In the genomic region with DNA sequence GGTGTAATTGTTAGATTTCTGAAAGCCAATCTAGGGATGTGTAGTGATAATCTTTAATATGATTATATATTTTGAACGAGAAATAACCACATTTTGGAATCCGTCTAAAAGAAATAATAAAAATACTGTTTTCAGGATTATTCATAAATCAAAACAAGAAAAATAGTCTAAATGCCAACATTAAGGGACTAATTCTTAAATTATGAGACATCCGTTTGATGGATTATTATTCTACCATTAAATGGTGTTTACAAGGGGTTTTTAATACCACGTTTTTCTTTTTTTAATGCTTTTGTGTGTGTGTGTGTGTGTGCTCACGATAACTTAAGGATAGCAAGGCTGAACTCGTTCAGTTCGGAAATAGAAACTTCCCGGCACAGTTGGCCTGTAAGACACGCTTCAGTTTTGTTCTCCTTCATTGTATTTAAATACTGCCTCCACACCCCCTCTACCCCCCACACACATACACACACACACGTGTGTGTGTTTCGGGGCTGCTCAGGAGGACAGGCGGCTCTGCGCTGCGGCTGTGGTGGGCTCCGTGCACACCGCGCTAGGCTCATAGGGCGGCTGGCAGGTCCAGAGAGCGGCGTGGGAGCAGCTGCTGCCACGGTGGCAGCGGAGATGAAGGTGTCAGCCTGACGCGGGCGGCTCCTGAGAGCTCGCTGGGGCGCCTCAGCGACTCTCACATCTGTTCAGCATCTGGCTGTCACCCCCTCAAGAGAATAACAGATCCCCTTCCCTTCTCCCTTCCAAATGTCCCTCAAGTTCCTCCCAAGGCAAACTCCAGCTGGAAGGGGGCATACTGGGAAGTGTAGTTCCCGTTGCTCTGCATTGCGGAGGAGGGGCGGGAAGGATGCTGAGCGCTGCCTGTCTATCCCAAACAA, we compare ENCODE assay signal across 8 cellular contexts. TPM values are rescaled to one million over a fixed set of nuclear protein-coding genes. Genes with fewer than 3 reads are reported as not detected.
DNase-seq lines count a peak whose midpoint lies in the region; ATAC-seq, FAIRE-seq and TF ChIP-seq lines count a peak whose summit lies in the region.

No MANE protein-coding gene starts in this region.

- no peaks in the 10 kb centered on the region for H3K36me3 ChIP-seq in astrocyte (ENCODE audit: insufficient read depth, low read length)

- in situ Hi-C loops in ACHN (cut with HindIII; ENCODE audit: low pct_ligation_motif_present, low pct_unique_long_range_greater_than_20kb, low sequenced_read_pairs) = no loop called here

- no peaks in the 10 kb centered on the region for H3K79me2 ChIP-seq in astrocyte (ENCODE audit: insufficient read depth, low read length)

- H3K4me3 ChIP-seq in astrocyte (ENCODE audit: insufficient read depth, low read depth, low read length) = peak overlapping the region; percentile 54

- peak overlapping the region; percentile 85 for H3K4me2 ChIP-seq in astrocyte (ENCODE audit: low read length)

- H3K27me3 Mint-ChIP-seq in astrocyte (ENCODE audit: low read depth, unreplicated experiment) = peaks cover 33% of the 10 kb centered on the region
- peaks cover 43 to 50% of the 10 kb centered on the region in 2 donors for H3K27me3 Mint-ChIP-seq in stimulated activated naive B cell treated with anti-CD40 and anti-IgM and Interleukin-4, amounts not matched to agents 10 μg/mL and 1 μg/mL and 100 μg/mL, for 72 hours

- H3K9ac ChIP-seq in astrocyte (ENCODE audit: low read length) = peak overlapping the region; percentile 26

- H2AFZ ChIP-seq in astrocyte (ENCODE audit: low read depth, low read length) = peak overlapping the region; percentile 81

- H3K27ac ChIP-seq in astrocyte (ENCODE audit: low read depth, low read length) = no peak overlapping the region

- DNase-seq in Daoy (ENCODE audit: low read depth) = peak; percentile 44
- DNase-seq in NCI-H524 (lab: John Stamatoyannopoulos, UW) = peak; percentile 68 to 72
- peak; percentile 6 for DNase-seq in astrocyte (ENCODE audit: low read depth)
- DNase-seq in islet precursor cell = peak; percentile 72
- DNase-seq in stimulated activated naive B cell treated with anti-CD40 and anti-IgM and Interleukin-4, amounts not matched to agents 10 μg/mL and 1 μg/mL and 100 μg/mL, for 72 hours = peak; percentile 15
- DNase-seq in ACHN = no peak

- no peaks in the 10 kb centered on the region for H3K4me1 Mint-ChIP-seq in astrocyte (ENCODE audit: low read depth, unreplicated experiment)
- peaks cover 10 to 23% of the 10 kb centered on the region in 2 donors for H3K4me1 Mint-ChIP-seq in stimulated activated naive B cell treated with anti-CD40 and anti-IgM and Interleukin-4, amounts not matched to agents 10 μg/mL and 1 μg/mL and 100 μg/mL, for 72 hours

- H4K20me1 ChIP-seq in astrocyte (ENCODE audit: insufficient read depth, low read length) = no peaks in the 10 kb centered on the region

- TF ChIP-seq CTCF in astrocyte (IDR thresholded peaks at IDR 0.05; ENCODE audit: insufficient read depth, low read depth, low read length) = no peak

- peak overlapping the region; percentile 34 for H3K27ac Mint-ChIP-seq in astrocyte (ENCODE audit: unreplicated experiment)
- H3K27ac Mint-ChIP-seq in stimulated activated naive B cell treated with anti-CD40 and anti-IgM and Interleukin-4, amounts not matched to agents 10 μg/mL and 1 μg/mL and 100 μg/mL, for 72 hours = no peak overlapping the region

- H3K9me3 Mint-ChIP-seq in astrocyte (ENCODE audit: unreplicated experiment) = peaks cover 5% of the 10 kb centered on the region
- no peaks in the 10 kb centered on the region for H3K9me3 Mint-ChIP-seq in stimulated activated naive B cell treated with anti-CD40 and anti-IgM and Interleukin-4, amounts not matched to agents 10 μg/mL and 1 μg/mL and 100 μg/mL, for 72 hours

- H3K27me3 ChIP-seq in astrocyte (ENCODE audit: insufficient read depth, low read length) = peaks cover 54% of the 10 kb centered on the region

- no peaks in the 10 kb centered on the region for H3K9me3 ChIP-seq in astrocyte (ENCODE audit: insufficient read depth, low read depth, low read length)

- no peaks in the 10 kb centered on the region for H3K36me3 Mint-ChIP-seq in astrocyte (ENCODE audit: low read depth, unreplicated experiment)
- no peaks in the 10 kb centered on the region for H3K36me3 Mint-ChIP-seq in stimulated activated naive B cell treated with anti-CD40 and anti-IgM and Interleukin-4, amounts not matched to agents 10 μg/mL and 1 μg/mL and 100 μg/mL, for 72 hours

- no peaks in the 10 kb centered on the region for H3K4me1 ChIP-seq in astrocyte (ENCODE audit: insufficient read depth, low read length)

- peak overlapping the region; percentile 80 for H3K4me3 Mint-ChIP-seq in astrocyte (ENCODE audit: unreplicated experiment)
- H3K4me3 Mint-ChIP-seq in stimulated activated naive B cell treated with anti-CD40 and anti-IgM and Interleukin-4, amounts not matched to agents 10 μg/mL and 1 μg/mL and 100 μg/mL, for 72 hours = peak overlapping the region; percentile 83 to 91

- no peak for FAIRE-seq in astrocyte (lab: Jason Lieb, UNC)

- peak; percentile 79 to 86 for ATAC-seq in stimulated activated naive B cell treated with anti-CD40 and anti-IgM and Interleukin-4, amounts not matched to agents 10 μg/mL and 1 μg/mL and 100 μg/mL, for 72 hours (replicated peaks)
- no peak for ATAC-seq in HG03280 (IDR thresholded peaks at IDR 0.05; ENCODE audit: unreplicated experiment)
- no peak for ATAC-seq in GM21526 (IDR thresholded peaks at IDR 0.05; ENCODE audit: low FRiP score, unreplicated experiment)

RNA-seq across cellular contexts. Expression of a gene that starts 23.0 kb away (rescaled TPM):
- total RNA-seq in Daoy (2014; rRNA removed; shearing (Covaris generic)) = 104 and 152 TPM in 2 replicates
- total RNA-seq in astrocyte = 121 and 138 TPM in 2 replicates

Comparison
In these comparisons a context has a peak if more than half of its experiments do, and no peak if none do; other contexts are left out.
1. ATAC-seq: peak in stimulated activated naive B cell treated with anti-CD40 and anti-IgM and Interleukin-4, amounts not matched to agents 10 μg/mL and 1 μg/mL and 100 μg/mL, for 72 hours (2 of 2); none in HG03280 (single experiment) and GM21526 (single experiment).